Comparison of ENCODE assay signal across 19 cellular contexts in the genomic region with DNA sequence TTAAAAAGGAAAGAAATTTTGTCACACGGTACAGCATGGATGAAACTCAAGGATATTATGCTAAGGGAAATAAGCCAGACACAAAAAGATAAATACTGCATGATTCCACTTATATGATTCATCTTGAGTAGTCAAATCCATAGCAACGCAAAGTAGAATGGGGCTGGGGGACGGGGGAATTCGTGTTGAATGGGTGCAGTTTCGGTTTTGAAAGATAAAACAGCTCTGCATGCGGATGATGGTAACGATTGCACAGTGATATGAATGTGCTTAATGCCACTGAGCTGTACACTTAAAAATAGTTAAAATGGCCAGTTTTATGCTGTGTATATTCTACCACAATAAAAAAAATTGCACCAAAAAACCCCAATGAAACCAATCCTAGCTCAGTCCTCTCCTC. TPM values are rescaled to one million over a fixed set of nuclear protein-coding genes. Genes with fewer than 3 reads are reported as not detected.
DNase-seq lines count a peak whose midpoint lies in the region; ATAC-seq and TF ChIP-seq lines count a peak whose summit lies in the region.
"Had no signal": no experiment of that assay in that cellular context is flagged by ENCODE, and none has a peak within 500 bp of the region (broad histone marks: within the 10 kb centered on the region; RNA-seq: fewer than 3 reads in every experiment).

No MANE protein-coding gene starts in this region.

- H3K9ac ChIP-seq in BLaER1 treated with 17β-estradiol and CSF1 and Interleukin-3, amounts not matched to agents 10 nM and 100 nM, result no peak overlapping the region
- H3K9ac ChIP-seq in rectal smooth muscle tissue (ENCODE audit: low read length), result no peak overlapping the region

- H3K9me3 Mint-ChIP-seq in CD14-positive monocyte, result peaks cover 9 to 29% (median 22%) of the 10 kb centered on the region in 7 donors
- peaks cover 28% of the 10 kb centered on the region for H3K9me3 Mint-ChIP-seq in dendritic cell treated with granulocyte-macrophage colony-stimulating factor and Interleukin-4, amounts not matched to agents 40 ng/mL and 50 ng/mL, for 4 days

- H3K27ac ChIP-seq in BLaER1 treated with 17β-estradiol and CSF1 and Interleukin-3, amounts not matched to agents 10 nM and 100 nM, result 0 out of 22 replicates have a peak overlapping the region, but pooled peaks of 1 of the 11 experiments have one; percentile 94
- peak overlapping the region; percentile 91 for H3K27ac ChIP-seq in rectal smooth muscle tissue (ENCODE audit: low read depth, low read length)
- H3K27ac ChIP-seq: C4-2B had no signal

- H3K27ac Mint-ChIP-seq in CD14-positive monocyte, result peak overlapping the region in 5 of 7 donors; percentile 93 to 99 (median 98)
- peak overlapping the region; percentile 95 for H3K27ac Mint-ChIP-seq in dendritic cell treated with granulocyte-macrophage colony-stimulating factor and Interleukin-4, amounts not matched to agents 40 ng/mL and 50 ng/mL, for 4 days

- H3K9me3 ChIP-seq in BLaER1 treated with 17β-estradiol and CSF1 and Interleukin-3, amounts not matched to agents 10 nM and 100 nM (replicated peaks in 1 of 11), result peaks cover 0 to 18% (median 6%) of the 10 kb centered on the region in 11 experiments; a peak in 10 of 22 replicates

- peaks cover 25 to 90% (median 81%) of the 10 kb centered on the region in 10 experiments for H3K4me1 ChIP-seq in BLaER1 treated with 17β-estradiol and CSF1 and Interleukin-3, amounts not matched to agents 10 nM and 100 nM
- H3K4me1 ChIP-seq in rectal smooth muscle tissue (ENCODE audit: control insufficient read depth, insufficient read depth, low read length), result peaks cover 38% of the 10 kb centered on the region

- peak overlapping the region in 9 of 11 experiments; percentile 33 to 95 (median 86); a peak in 18 of 22 replicates for H3K4me2 ChIP-seq in BLaER1 treated with 17β-estradiol and CSF1 and Interleukin-3, amounts not matched to agents 10 nM and 100 nM

- DNase-seq in CD14-positive monocyte (ENCODE audit: low spot score) (no peak), Kasumi-1 (lab: John Stamatoyannopoulos, UW) (no peak)
- DNase-seq in stimulated activated naive CD4-positive, alpha-beta T cell treated with Interleukin-2 at 50 U/mL for 16 hours (lab: John Stamatoyannopoulos, UW), result no peak
- DNase-seq: ACHN; DMS79 treated with DMSO at 0.1 percent for 48 hours; KG1; NCI-H1417; NCI-H187; NCI-H2107; NCI-H510A; NCI-H748 treated with DMSO at 0.1 percent for 48 hours; NK-92 treated with Interleukin-12 subunit alpha and Interleukin-12 subunit beta, amount 100 ng/mL, for 24 hours had no signal

- intact Hi-C loops in CD14-positive monocyte (cut with micrococcal nuclease), result loop anchor here in 1 of 2 donors (5.0 to 10.0 kb wide), 3 partner anchors 40 to 103 kb away; no protein-coding TSS in a partner anchor
- intact Hi-C loops in dendritic cell treated with granulocyte-macrophage colony-stimulating factor and Interleukin-4, amounts not matched to agents 40 ng/mL and 50 ng/mL, for 4 days (cut with micrococcal nuclease), result loop anchor here (5.0 kb wide), 1 partner anchor 55 kb away; a partner anchor contains a TSS

- peaks cover 1 to 9% (median 4%) of the 10 kb centered on the region in 3 donors for H3K27me3 Mint-ChIP-seq in CD14-positive monocyte (ENCODE audit: low read depth in 3 of 3)
- H3K27me3 Mint-ChIP-seq in dendritic cell treated with granulocyte-macrophage colony-stimulating factor and Interleukin-4, amounts not matched to agents 40 ng/mL and 50 ng/mL, for 4 days, result peaks cover 5% of the 10 kb centered on the region

- H3K36me3 ChIP-seq in BLaER1 treated with 17β-estradiol and CSF1 and Interleukin-3, amounts not matched to agents 10 nM and 100 nM, result no peaks in the 10 kb centered on the region
- H3K36me3 ChIP-seq in rectal smooth muscle tissue (ENCODE audit: control insufficient read depth, insufficient read depth, low read length), result no peaks in the 10 kb centered on the region

- peaks cover 0 to 3% (median 0%) of the 10 kb centered on the region in 11 experiments; a peak in 3 of 22 replicates for H3K27me3 ChIP-seq in BLaER1 treated with 17β-estradiol and CSF1 and Interleukin-3, amounts not matched to agents 10 nM and 100 nM
- H3K27me3 ChIP-seq in rectal smooth muscle tissue (ENCODE audit: control insufficient read depth, insufficient read depth, low read length), result no peaks in the 10 kb centered on the region

- no peak for ATAC-seq in HG02885 (IDR thresholded peaks at IDR 0.05; ENCODE audit: poor library complexity, unreplicated experiment)
- ATAC-seq: HepG2, Right ventricle myocardium inferior had no signal

- peaks cover 7 to 12% of the 10 kb centered on the region in 2 donors for H3K36me3 Mint-ChIP-seq in CD14-positive monocyte
- peaks cover 7% of the 10 kb centered on the region for H3K36me3 Mint-ChIP-seq in dendritic cell treated with granulocyte-macrophage colony-stimulating factor and Interleukin-4, amounts not matched to agents 40 ng/mL and 50 ng/mL, for 4 days (ENCODE audit: low read depth)

- no peak for TF ChIP-seq CTCF in CD14-positive monocyte (IDR thresholded peaks at IDR 0.05)

- no peak overlapping the region for H3K4me3 Mint-ChIP-seq in CD14-positive monocyte
- no peak overlapping the region for H3K4me3 Mint-ChIP-seq in dendritic cell treated with granulocyte-macrophage colony-stimulating factor and Interleukin-4, amounts not matched to agents 40 ng/mL and 50 ng/mL, for 4 days

- H4K20me1 ChIP-seq in BLaER1 treated with 17β-estradiol and CSF1 and Interleukin-3, amounts not matched to agents 10 nM and 100 nM, result no peaks in the 10 kb centered on the region

- no peak overlapping the region for H3K4me3 ChIP-seq in BLaER1 treated with 17β-estradiol and CSF1 and Interleukin-3, amounts not matched to agents 10 nM and 100 nM
- no peak overlapping the region for H3K4me3 ChIP-seq in rectal smooth muscle tissue (ENCODE audit: low read length)

- H3K4me1 Mint-ChIP-seq in CD14-positive monocyte, result peaks cover 81% of the 10 kb centered on the region
- H3K4me1 Mint-ChIP-seq in dendritic cell treated with granulocyte-macrophage colony-stimulating factor and Interleukin-4, amounts not matched to agents 40 ng/mL and 50 ng/mL, for 4 days (ENCODE audit: low read depth), result peaks cover 82% of the 10 kb centered on the region

RNA-seq across cellular contexts. Expression of a gene that starts 52.9 kb away (rescaled TPM):
- polyA plus RNA-seq in CD14-positive monocyte, result 10 to 100 TPM; 28.4 to 58.3 TPM
